In the genomic region with DNA sequence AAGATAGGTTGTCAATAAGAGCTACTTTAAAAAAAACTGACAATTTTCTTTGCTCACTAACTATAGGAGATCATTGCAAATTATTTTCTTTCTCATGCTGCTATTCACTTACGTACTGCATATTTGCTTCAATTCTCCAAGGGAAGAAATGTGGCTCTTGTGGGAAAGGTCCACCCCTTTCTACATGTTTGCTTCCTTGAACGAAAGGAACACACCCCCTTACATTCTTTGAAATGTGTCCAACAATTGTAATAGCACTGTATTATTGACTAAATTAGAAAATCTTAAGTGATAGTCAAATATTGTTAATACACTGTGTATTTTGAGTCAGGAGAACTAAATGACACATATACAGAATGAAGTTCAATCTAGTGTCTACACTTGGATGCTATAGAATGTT, we compare ENCODE assay signal across 1 cellular context.
TF ChIP-seq lines count a peak whose summit lies in the region.

No MANE protein-coding gene starts in this region.

TF ChIP-seq in GM12878, 131 proteins besides CTCF, POLR2A, EP300 and RAD21 (continued from another document):
- TF ChIP-seq CUX1 (IDR thresholded peaks at IDR 0.05; ENCODE audit: insufficient replicate concordance, low read depth, low read length) (no peak), MTA2 (IDR thresholded peaks at IDR 0.05; ENCODE audit: low read depth) (no peak), SMAD1 (IDR thresholded peaks at IDR 0.05; ENCODE audit: low read depth, partially characterized antibody) (no peak), ZNF24 (IDR thresholded peaks at IDR 0.05) (no peak), PKNOX1 (IDR thresholded peaks at IDR 0.05) (no peak), ATF7 (IDR thresholded peaks at IDR 0.05; ENCODE audit: low read depth) (no peak), TCF7 (IDR thresholded peaks at IDR 0.05; ENCODE audit: borderline replicate concordance) (no peak), NFIC (IDR thresholded peaks at IDR 0.05; ENCODE audit: low read depth, low read length) (0 out of 2 replicates have a peak, but pooled peaks have one; percentile 22)
- TF ChIP-seq, protein P1, sequence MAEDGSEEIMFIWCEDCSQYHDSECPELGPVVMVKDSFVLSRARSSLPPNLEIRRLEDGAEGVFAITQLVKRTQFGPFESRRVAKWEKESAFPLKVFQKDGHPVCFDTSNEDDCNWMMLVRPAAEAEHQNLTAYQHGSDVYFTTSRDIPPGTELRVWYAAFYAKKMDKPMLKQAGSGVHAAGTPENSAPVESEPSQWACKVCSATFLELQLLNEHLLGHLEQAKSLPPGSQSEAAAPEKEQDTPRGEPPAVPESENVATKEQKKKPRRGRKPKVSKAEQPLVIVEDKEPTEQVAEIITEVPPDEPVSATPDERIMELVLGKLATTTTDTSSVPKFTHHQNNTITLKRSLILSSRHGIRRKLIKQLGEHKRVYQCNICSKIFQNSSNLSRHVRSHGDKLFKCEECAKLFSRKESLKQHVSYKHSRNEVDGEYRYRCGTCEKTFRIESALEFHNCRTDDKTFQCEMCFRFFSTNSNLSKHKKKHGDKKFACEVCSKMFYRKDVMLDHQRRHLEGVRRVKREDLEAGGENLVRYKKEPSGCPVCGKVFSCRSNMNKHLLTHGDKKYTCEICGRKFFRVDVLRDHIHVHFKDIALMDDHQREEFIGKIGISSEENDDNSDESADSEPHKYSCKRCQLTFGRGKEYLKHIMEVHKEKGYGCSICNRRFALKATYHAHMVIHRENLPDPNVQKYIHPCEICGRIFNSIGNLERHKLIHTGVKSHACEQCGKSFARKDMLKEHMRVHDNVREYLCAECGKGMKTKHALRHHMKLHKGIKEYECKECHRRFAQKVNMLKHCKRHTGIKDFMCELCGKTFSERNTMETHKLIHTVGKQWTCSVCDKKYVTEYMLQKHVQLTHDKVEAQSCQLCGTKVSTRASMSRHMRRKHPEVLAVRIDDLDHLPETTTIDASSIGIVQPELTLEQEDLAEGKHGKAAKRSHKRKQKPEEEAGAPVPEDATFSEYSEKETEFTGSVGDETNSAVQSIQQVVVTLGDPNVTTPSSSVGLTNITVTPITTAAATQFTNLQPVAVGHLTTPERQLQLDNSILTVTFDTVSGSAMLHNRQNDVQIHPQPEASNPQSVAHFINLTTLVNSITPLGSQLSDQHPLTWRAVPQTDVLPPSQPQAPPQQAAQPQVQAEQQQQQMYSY (CRISPR knock-in tag; IDR thresholded peaks at IDR 0.05) = no peak
TF ChIP-seq in GM12878: peak in this region for 3.
